In the genomic region with DNA sequence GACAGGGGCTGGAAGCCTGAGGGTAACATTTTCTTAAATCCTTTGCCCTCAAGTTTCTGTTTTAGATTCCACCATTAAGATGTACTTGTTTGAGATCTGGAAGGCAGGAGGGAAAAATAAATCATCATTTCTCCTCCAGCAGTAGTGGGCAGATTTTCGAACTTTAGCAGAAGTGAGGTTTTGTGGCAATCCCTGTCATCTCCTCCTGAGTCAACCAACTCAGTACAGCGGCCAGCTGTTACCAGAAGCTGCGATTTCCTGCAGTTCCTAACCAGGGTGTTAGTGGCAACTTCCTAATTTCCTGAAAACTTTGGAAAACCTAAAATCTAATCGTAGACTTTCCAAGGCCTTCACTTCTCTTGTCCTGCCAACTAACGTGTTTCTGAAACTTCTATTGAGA, we compare ENCODE assay signal across 14 cellular contexts.
DNase-seq lines count a peak whose midpoint lies in the region; ATAC-seq lines count a peak whose summit lies in the region.
"Had no signal": no experiment of that assay in that cellular context is flagged by ENCODE, and none has a peak within 500 bp of the region (broad histone marks: within the 10 kb centered on the region; RNA-seq: fewer than 3 reads in every experiment).

No MANE protein-coding gene starts in this region.

- no peaks in the 10 kb centered on the region for H3K9me3 ChIP-seq in skeletal muscle satellite cell (replicated peaks; ENCODE audit: low read length)
- H3K9me3 ChIP-seq: esophagus muscularis mucosa, HAP-1 had no signal

- peak overlapping the region; percentile 12 for H3K27ac Mint-ChIP-seq in activated CD4-positive, alpha-beta T cell treated with anti-CD3 and anti-CD28 coated beads, Interleukin-2, amount 10 ng/mL, durations not matched to agents 24 days and 14 days
- H3K27ac Mint-ChIP-seq: stimulated activated naive B cell treated with anti-CD40 and anti-IgM and Interleukin-4, amounts not matched to agents 10 μg/mL and 1 μg/mL and 100 μg/mL, for 72 hours had no signal

- H3K4me1 ChIP-seq in skeletal muscle satellite cell (ENCODE audit: control insufficient read depth, insufficient read depth, low read length): peaks cover 4% of the 10 kb centered on the region
- H3K4me1 ChIP-seq: HAP-1 had no signal

- DNase-seq in activated T-cell treated with anti-CD3 and anti-CD28 coated beads for 24 hours (ENCODE audit: low read depth) (peak; percentile 1), activated T-cell treated with anti-CD3 and anti-CD28 coated beads for 4 hours (no peak), HCEC 1CT (peak; percentile 42), islet precursor cell (no peak)
- DNase-seq in activated CD4-positive, alpha-beta T cell treated with anti-CD3 and anti-CD28 coated beads, Interleukin-2, amount 10 ng/mL, durations not matched to agents 24 days and 14 days: peak; percentile 65
- DNase-seq: aorta; NCI-H526; stimulated activated naive B cell treated with anti-CD40 and anti-IgM and Interleukin-4, amounts not matched to agents 10 μg/mL and 1 μg/mL and 100 μg/mL, for 72 hours; T1000 had no signal

- intact Hi-C loops in activated CD4-positive, alpha-beta T cell treated with anti-CD3 and anti-CD28 coated beads, Interleukin-2, amount 10 ng/mL, durations not matched to agents 24 days and 14 days (cut with micrococcal nuclease): loop anchor here (1.0 to 10.0 kb wide), 2 partner anchors 29 to 517 kb away; partner anchors contain the start of gene ACVR2A

- H3K36me3 ChIP-seq in skeletal muscle satellite cell (ENCODE audit: insufficient read depth, low read length): no peaks in the 10 kb centered on the region
- H3K36me3 ChIP-seq: esophagus muscularis mucosa, HAP-1 had no signal

- H3K27me3 Mint-ChIP-seq in activated CD4-positive, alpha-beta T cell treated with anti-CD3 and anti-CD28 coated beads, Interleukin-2, amount 10 ng/mL, durations not matched to agents 24 days and 14 days: no peaks in the 10 kb centered on the region
- H3K27me3 Mint-ChIP-seq: stimulated activated naive B cell treated with anti-CD40 and anti-IgM and Interleukin-4, amounts not matched to agents 10 μg/mL and 1 μg/mL and 100 μg/mL, for 72 hours had no signal

- no peak overlapping the region for H3K9ac ChIP-seq in skeletal muscle satellite cell (ENCODE audit: low read depth, low read length)

- H3K4me3 ChIP-seq in skeletal muscle satellite cell (ENCODE audit: low read length): no peak overlapping the region
- H3K4me3 ChIP-seq: esophagus muscularis mucosa, HAP-1 had no signal

- H3K9me3 Mint-ChIP-seq in activated CD4-positive, alpha-beta T cell treated with anti-CD3 and anti-CD28 coated beads, Interleukin-2, amount 10 ng/mL, durations not matched to agents 24 days and 14 days: peaks cover 6% of the 10 kb centered on the region

- ATAC-seq in HG03108 (IDR thresholded peaks at IDR 0.05; ENCODE audit: unreplicated experiment) (no peak), HG02678 (IDR thresholded peaks at IDR 0.05; ENCODE audit: unreplicated experiment) (no peak)

- peaks cover 19% of the 10 kb centered on the region for H3K4me1 Mint-ChIP-seq in activated CD4-positive, alpha-beta T cell treated with anti-CD3 and anti-CD28 coated beads, Interleukin-2, amount 10 ng/mL, durations not matched to agents 24 days and 14 days

- no peaks in the 10 kb centered on the region for H3K27me3 ChIP-seq in skeletal muscle satellite cell (ENCODE audit: control insufficient read depth, insufficient read depth, low read length)
- H3K27me3 ChIP-seq: esophagus muscularis mucosa had no signal

- H3K4me3 Mint-ChIP-seq in activated CD4-positive, alpha-beta T cell treated with anti-CD3 and anti-CD28 coated beads, Interleukin-2, amount 10 ng/mL, durations not matched to agents 24 days and 14 days: peak overlapping the region; percentile 69
- H3K4me3 Mint-ChIP-seq: stimulated activated naive B cell treated with anti-CD40 and anti-IgM and Interleukin-4, amounts not matched to agents 10 μg/mL and 1 μg/mL and 100 μg/mL, for 72 hours had no signal

- peaks cover 2% of the 10 kb centered on the region for H3K36me3 Mint-ChIP-seq in activated CD4-positive, alpha-beta T cell treated with anti-CD3 and anti-CD28 coated beads, Interleukin-2, amount 10 ng/mL, durations not matched to agents 24 days and 14 days (ENCODE audit: low read depth)
- H3K36me3 Mint-ChIP-seq: stimulated activated naive B cell treated with anti-CD40 and anti-IgM and Interleukin-4, amounts not matched to agents 10 μg/mL and 1 μg/mL and 100 μg/mL, for 72 hours had no signal

- peak overlapping the region; percentile 59 for H3K4me2 ChIP-seq in skeletal muscle satellite cell (ENCODE audit: low read length)

Comparison
In these comparisons a context has a peak if more than half of its experiments do, and no peak if none do; other contexts are left out.
1. DNase-seq: peak in activated T-cell treated with anti-CD3 and anti-CD28 coated beads for 24 hours (single experiment), HCEC 1CT (single experiment) and activated CD4-positive, alpha-beta T cell treated with anti-CD3 and anti-CD28 coated beads, Interleukin-2, amount 10 ng/mL, durations not matched to agents 24 days and 14 days (single experiment); none in activated T-cell treated with anti-CD3 and anti-CD28 coated beads for 4 hours (single experiment) and islet precursor cell (single experiment).